ENCODE assay signal across 25 cellular contexts in genomic region chr5:158797498-158797845, GRCh38.
DNase-seq lines count a peak whose midpoint lies in the region; ATAC-seq and TF ChIP-seq lines count a peak whose summit lies in the region.
"Had no signal": no experiment of that assay in that cellular context is flagged by ENCODE, and none has a peak within 500 bp of the region (broad histone marks: within the 10 kb centered on the region; RNA-seq: fewer than 3 reads in every experiment).

No MANE protein-coding gene starts in this region.

- no peaks in the 10 kb centered on the region for H3K9me3 ChIP-seq in heart right ventricle
- H3K9me3 ChIP-seq in tibial artery = no peaks in the 10 kb centered on the region
- H3K9me3 ChIP-seq: SJCRH30 had no signal

- intact Hi-C loops in Right ventricle myocardium inferior (cut with DNase I) (no loop called here), heart right ventricle (cut with DNase I) (loop anchor here in 1 of 10 donors (10.0 kb wide), 1 partner anchor 297 kb away; the partner anchor contains the start of gene EBF1), posterior vena cava (cut with DNase I) (no loop called here), tibial artery (cut with DNase I; ENCODE audit: low total_unique reads) (no loop called here)

- H3K4me1 ChIP-seq in heart right ventricle (peaks cover 0 to 48% (median 16%) of the 10 kb centered on the region in 9 donors), tibial artery (peaks cover 0 to 100% (median 26%) of the 10 kb centered on the region in 4 donors)
- H3K4me1 ChIP-seq: SJCRH30 had no signal

- 62 to 67% methylated on average over 3 of the region's 3 CpGs for WGBS in heart right ventricle, 2 donors

- DNase-seq in Right ventricle myocardium inferior (ENCODE audit: missing footprints) (peak; percentile 71), heart right ventricle (no peak), fibroblast of gingiva (ENCODE audit: low read depth) (peak; percentile 72), posterior vena cava (ENCODE audit: low spot score) (peak; percentile 68), tibial artery (peak in 1 of 2 donors; percentile 45), NCI-H2081 (lab: John Stamatoyannopoulos, UW) (no peak)
- DNase-seq: CD4-positive, alpha-beta memory T cell; DND-41; HCEC 1CT; IMR-90; NCI-H1092 treated with DMSO at 0.1 percent for 48 hours; NCI-H1436 treated with DMSO at 0.1 percent for 48 hours; NCI-H1930; NCI-H226; NCI-H510A treated with DMSO at 0.1 percent for 48 hours; NCI-H748 treated with DMSO at 0.1 percent for 48 hours; SJCRH30 had no signal

- TF ChIP-seq CTCF in heart right ventricle (IDR thresholded peaks at IDR 0.05) (no peak), tibial artery (IDR thresholded peaks at IDR 0.05) (no peak)

- H3K4me3 ChIP-seq in heart right ventricle (no peak overlapping the region), tibial artery (no peak overlapping the region)
- H3K4me3 ChIP-seq: BLaER1 treated with 17β-estradiol and CSF1 and Interleukin-3, amounts not matched to agents 10 nM and 100 nM; GM12878; GM23338; SJCRH30 had no signal

- H3K36me3 ChIP-seq in heart right ventricle = peaks cover 0 to 21% (median 0%) of the 10 kb centered on the region in 9 donors
- H3K36me3 ChIP-seq in tibial artery = no peaks in the 10 kb centered on the region
- H3K36me3 ChIP-seq: SJCRH30 had no signal

- H3K27me3 ChIP-seq in heart right ventricle (no peaks in the 10 kb centered on the region), tibial artery (no peaks in the 10 kb centered on the region)
- H3K27me3 ChIP-seq: BLaER1 treated with 17β-estradiol and CSF1 and Interleukin-3, amounts not matched to agents 10 nM and 100 nM; SJCRH30 had no signal

- peak overlapping the region in 3 of 10 donors; percentile 7 to 41 (median 23) for H3K27ac ChIP-seq in heart right ventricle
- peak overlapping the region; percentile 64 to 70 for H3K27ac ChIP-seq in tibial artery
- H3K27ac ChIP-seq: 22Rv1; BLaER1 treated with 17β-estradiol and CSF1 and Interleukin-3, amounts not matched to agents 10 nM and 100 nM; KMS-11; RWPE1; SJCRH30 had no signal

- ATAC-seq in Right ventricle myocardium inferior (peak; percentile 39), heart right ventricle (no peak), HG03432 (IDR thresholded peaks at IDR 0.05; ENCODE audit: unreplicated experiment) (no peak), GM18909 (IDR thresholded peaks at IDR 0.05; ENCODE audit: poor library complexity, unreplicated experiment) (no peak)
- ATAC-seq: GM12878, GM23338 had no signal

Comparison
In these comparisons a context has a peak if more than half of its experiments do, and no peak if none do; other contexts are left out.
1. DNase-seq: peak in Right ventricle myocardium inferior (single experiment), fibroblast of gingiva (single experiment) and posterior vena cava (single experiment); none in heart right ventricle (0 of 2) and NCI-H2081 (0 of 2).